12 cellular contexts compared by ENCODE assay signal in genomic region chr6:159966981-159967380, GRCh38. TPM values are rescaled to one million over a fixed set of nuclear protein-coding genes. Genes with fewer than 3 reads are reported as not detected.
DNase-seq lines count a peak whose midpoint lies in the region; ATAC-seq and TF ChIP-seq lines count a peak whose summit lies in the region.
"Had no signal": no experiment of that assay in that cellular context is flagged by ENCODE, and none has a peak within 500 bp of the region (broad histone marks: within the 10 kb centered on the region; RNA-seq: fewer than 3 reads in every experiment).

No MANE protein-coding gene starts in this region.

- H3K4me3 Mint-ChIP-seq in IgD-negative memory B cell (peak overlapping the region in 1 of 4 donors; percentile 94), neural crest cell (peak overlapping the region; percentile 41)

- DNase-seq in EL: peak; percentile 33
- DNase-seq in epithelial cell of esophagus (ENCODE audit: low read depth): peak; percentile 90
- no peak for DNase-seq in neural crest cell (ENCODE audit: low read depth, low spot score)
- DNase-seq in NCI-H2227 treated with DMSO at 0.1 percent for 48 hours (lab: John Stamatoyannopoulos, UW): no peak
- DNase-seq: CD4-positive, CD25-positive, alpha-beta regulatory T cell; NCI-H1417; NCI-H187 treated with DMSO at 0.1 percent for 48 hours; NCI-H446; PC-3 had no signal

- TF ChIP-seq CTCF in epithelial cell of esophagus (IDR thresholded peaks at IDR 0.05; ENCODE audit: insufficient read depth, low read depth, low read length, missing control alignments): no peak
- TF ChIP-seq CTCF in neural crest cell (conservative IDR thresholded peaks at IDR 0.05): no peak

- H3K27me3 Mint-ChIP-seq in IgD-negative memory B cell: no peaks in the 10 kb centered on the region
- peaks cover 62% of the 10 kb centered on the region for H3K27me3 Mint-ChIP-seq in neural crest cell (ENCODE audit: low read depth)

- no peaks in the 10 kb centered on the region for H3K36me3 Mint-ChIP-seq in IgD-negative memory B cell
- H3K36me3 Mint-ChIP-seq in neural crest cell (ENCODE audit: low read depth): no peaks in the 10 kb centered on the region
- H3K36me3 Mint-ChIP-seq: CD4-positive, CD25-positive, alpha-beta regulatory T cell had no signal

- ATAC-seq in HG02973 (IDR thresholded peaks at IDR 0.05; ENCODE audit: unreplicated experiment) (no peak), GM18907 (IDR thresholded peaks at IDR 0.05; ENCODE audit: unreplicated experiment) (no peak)
- ATAC-seq: PC-3 had no signal

- H3K9me3 Mint-ChIP-seq in IgD-negative memory B cell (no peaks in the 10 kb centered on the region), neural crest cell (no peaks in the 10 kb centered on the region)

- H3K4me3 ChIP-seq in epithelial cell of esophagus (ENCODE audit: low read length): no peak overlapping the region

- H3K27ac Mint-ChIP-seq in IgD-negative memory B cell (peak overlapping the region in 2 of 3 donors; percentile 27 to 96), neural crest cell (ENCODE audit: unreplicated experiment) (no peak overlapping the region)

- H3K4me1 Mint-ChIP-seq in IgD-negative memory B cell: peaks cover 14 to 20% (median 17%) of the 10 kb centered on the region in 3 donors
- H3K4me1 Mint-ChIP-seq in neural crest cell: peaks cover 24% of the 10 kb centered on the region

RNA-seq across cellular contexts. Expression of gene IGF2R, which starts 1.9 kb away (rescaled TPM):
- 4.7 TPM for polyA plus RNA-seq in IgD-negative memory B cell
- 97.3 and 103 TPM in 2 replicates for total RNA-seq in neural crest cell

Comparison
In these comparisons a context has a peak if more than half of its experiments do, and no peak if none do; other contexts are left out.
1. DNase-seq: peak in EL (single experiment) and epithelial cell of esophagus (single experiment); none in neural crest cell (single experiment) and NCI-H2227 treated with DMSO at 0.1 percent for 48 hours (single experiment).